12 cellular contexts compared by ENCODE assay signal in the genomic region with DNA sequence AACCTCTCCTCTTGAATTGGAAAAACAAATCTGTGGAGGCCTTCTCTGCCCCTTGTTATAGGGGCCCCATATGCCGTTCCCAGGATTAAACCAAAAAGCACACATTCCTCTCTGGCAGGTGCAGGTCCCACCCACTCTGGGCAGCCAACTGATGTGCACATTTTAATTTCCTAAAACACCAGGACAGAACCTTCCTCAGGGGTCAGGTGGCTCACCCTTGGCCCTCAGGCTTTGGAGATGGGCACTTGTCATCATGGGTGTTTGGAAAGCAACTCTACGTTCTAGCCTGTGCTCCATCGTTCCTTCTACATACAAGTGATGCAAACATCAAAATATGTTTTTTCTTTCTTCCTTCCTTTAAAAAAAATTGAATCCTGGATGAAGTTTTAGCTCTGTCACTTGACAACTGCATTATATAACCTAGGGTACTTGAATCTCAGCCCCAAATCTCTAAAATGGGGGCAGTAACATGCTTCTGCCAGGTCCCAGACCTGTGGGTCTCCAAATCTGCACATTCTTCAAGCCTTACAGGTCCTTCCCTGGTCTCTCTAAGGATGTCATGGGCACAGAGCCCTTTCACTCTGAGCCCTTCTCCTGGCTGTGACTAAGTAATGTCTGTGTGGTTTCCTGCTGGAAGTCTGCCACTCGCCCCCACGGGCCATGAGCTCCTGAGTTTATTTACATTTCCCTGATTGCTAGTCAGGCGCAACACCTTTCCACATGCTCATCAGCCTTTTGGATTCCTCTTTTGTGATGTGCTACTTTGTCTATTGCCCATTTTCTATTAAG. TPM values are rescaled to one million over a fixed set of nuclear protein-coding genes. Genes with fewer than 3 reads are reported as not detected.
DNase-seq lines count a peak whose midpoint lies in the region; ATAC-seq, FAIRE-seq and TF ChIP-seq lines count a peak whose summit lies in the region.
"Had no signal": no experiment of that assay in that cellular context is flagged by ENCODE, and none has a peak within 500 bp of the region (broad histone marks: within the 10 kb centered on the region; RNA-seq: fewer than 3 reads in every experiment).

No MANE protein-coding gene starts in this region.

- H3K4me1 Mint-ChIP-seq in mesothelial cell of epicardium: peaks cover 2% of the 10 kb centered on the region

- BruUV-seq in mammary epithelial cell (replicated peaks; lab: Mats Ljungman, UMichigan): no TSS peak

- in situ Hi-C loops in mammary epithelial cell (cut with MboI; ENCODE audit: low sequenced_read_pairs in 2 of 2): no loop called here

- no peaks in the 10 kb centered on the region for H3K36me3 ChIP-seq in mammary epithelial cell (ENCODE audit: insufficient read depth, low read length)

- H2AFZ ChIP-seq in mammary epithelial cell (ENCODE audit: low read depth, low read length): no peak overlapping the region

- no peak overlapping the region for H3K4me3 Mint-ChIP-seq in mesothelial cell of epicardium
- H3K4me3 Mint-ChIP-seq: memory B cell had no signal

- no peak overlapping the region for H3K4me3 ChIP-seq in mammary epithelial cell (replicated peaks in 1 of 3; ENCODE audit: insufficient read depth in 1 of 3, low read depth in 2 of 3, low read length in 3 of 3)

- no peak overlapping the region for H3K4me2 ChIP-seq in mammary epithelial cell (ENCODE audit: insufficient read depth, low read depth, low read length)

- H3K9me3 Mint-ChIP-seq in mesothelial cell of epicardium: peaks cover 50% of the 10 kb centered on the region

- intact Hi-C loops in mammary epithelial cell (cut with micrococcal nuclease): no loop called here

- 72% methylated on average over 6 of the region's 6 CpGs for WGBS in mammary epithelial cell (ENCODE audit: low coverage, missing lambda C conversion rate)

- no peaks in the 10 kb centered on the region for H4K20me1 ChIP-seq in mammary epithelial cell (ENCODE audit: insufficient read depth, low read length)

- DNase-seq in DMS153 treated with DMSO at 0.1 percent for 48 hours (lab: John Stamatoyannopoulos, UW; ENCODE audit: unreplicated experiment): peak; percentile 19
- peak; percentile 81 for DNase-seq in M059J (ENCODE audit: low read depth)
- DNase-seq in mammary epithelial cell: peak; percentile 50
- no peak for DNase-seq in mesothelial cell of epicardium (ENCODE audit: low spot score in 2 of 2, unreplicated experiment in 2 of 2)
- no peak for DNase-seq in NCI-H1436 (lab: John Stamatoyannopoulos, UW)
- DNase-seq in GM12891 (ENCODE audit: insufficient read length, low spot score): no peak
- no peak for DNase-seq in stimulated activated CD4-positive, alpha-beta T cell treated with anti-CD3 and anti-CD28 coated beads, Interleukin-2, amount 100 ng/mL, for 24 hours
- DNase-seq: activated CD4-positive, alpha-beta T cell treated with anti-CD3 and anti-CD28 coated beads, Interleukin-2, amount 50 U/mL, for 4 hours; DMS79 treated with DMSO at 0.1 percent for 48 hours; NCI-H1930 had no signal

- H3K27ac ChIP-seq in mammary epithelial cell (ENCODE audit: insufficient read depth, low read depth, low read length): no peak overlapping the region

- H3K27me3 ChIP-seq in mammary epithelial cell (ENCODE audit: insufficient read depth, low read length): no peaks in the 10 kb centered on the region

- no peak overlapping the region for H3K9ac ChIP-seq in mammary epithelial cell (ENCODE audit: insufficient read depth, low read length)

- no peaks in the 10 kb centered on the region for H3K79me2 ChIP-seq in mammary epithelial cell (ENCODE audit: insufficient read depth, low read length)

- CTCF ChIA-PET in mammary epithelial cell (lab: Charles Lee; ENCODE audit: low non-redundant PET): no interaction called here

- dilution Hi-C loops in mammary epithelial cell (cut with HindIII; ENCODE audit: low sequenced_read_pairs): no loop called here

- no peak for TF ChIP-seq POLR2A in GM12891 (IDR thresholded peaks at IDR 0.05; ENCODE audit: low read depth, low read length)

- H3K27me3 Mint-ChIP-seq in mesothelial cell of epicardium (ENCODE audit: low read depth): no peaks in the 10 kb centered on the region
- H3K27me3 Mint-ChIP-seq: memory B cell had no signal

- no peak for ATAC-seq in HG03354 (IDR thresholded peaks at IDR 0.05; ENCODE audit: poor library complexity, severe bottlenecking, unreplicated experiment)

- no peaks in the 10 kb centered on the region for H3K4me1 ChIP-seq in mammary epithelial cell (ENCODE audit: insufficient read depth, low read length)

- peak overlapping the region; percentile 47 for H3K27ac Mint-ChIP-seq in mesothelial cell of epicardium

- no peak for FAIRE-seq in GM12891 (lab: Jason Lieb, UNC)

- peaks cover 76% of the 10 kb centered on the region for H3K36me3 Mint-ChIP-seq in mesothelial cell of epicardium

- TF ChIP-seq CTCF in mammary epithelial cell (conservative IDR thresholded peaks at IDR 0.05 in 1 of 2, IDR thresholded peaks at IDR 0.05 in 1 of 2; ENCODE audit: extremely low read depth in 1 of 2, insufficient read depth in 1 of 2, low read depth in 1 of 2, low read length in 2 of 2) (no peak), mesothelial cell of epicardium (IDR thresholded peaks at IDR 0.05; ENCODE audit: unreplicated experiment) (no peak)

- H3K9me3 ChIP-seq in mammary epithelial cell (replicated peaks; ENCODE audit: insufficient read depth, low read length): peaks cover 28% of the 10 kb centered on the region

TF ChIP-seq in GM12891, 5 proteins besides CTCF, POLR2A, EP300 and RAD21:
- TF ChIP-seq SPI1 (IDR thresholded peaks at IDR 0.05; ENCODE audit: low read depth, low read length) (no peak), POU2F2 (IDR thresholded peaks at IDR 0.05; ENCODE audit: low read depth, low read length) (no peak), POLR2AphosphoS5 (IDR thresholded peaks at IDR 0.05; ENCODE audit: low read depth, low read length) (no peak), TAF1 (IDR thresholded peaks at IDR 0.05; ENCODE audit: low read depth, low read length) (no peak), PAX5 (IDR thresholded peaks at IDR 0.05; ENCODE audit: insufficient read depth, low read length, severe bottlenecking) (no peak)

RNA-seq across cellular contexts. Expression of a gene that starts 43.8 kb away (rescaled TPM):
- total RNA-seq in M059J (2014; rRNA removed; shearing (Covaris generic)): 0.32 and 0.47 TPM in 2 replicates
- 1 to 10 TPM in 1 of 2 donors, under 1 TPM in 1; 0.82 to 1.0 TPM for total RNA-seq in mammary epithelial cell
- polyA plus RNA-seq in mammary epithelial cell: 0.01 TPM
- 0.67 TPM for polyA minus RNA-seq in mammary epithelial cell
- 30.5 to 35.1 TPM (median 31.9 TPM) in 3 replicates for total RNA-seq in mesothelial cell of epicardium
- polyA plus RNA-seq in GM12891 (2012; ENCODE audit: low read depth, missing spikeins): 0.10 TPM

Comparison
In these comparisons a context has a peak if more than half of its experiments do, and no peak if none do; other contexts are left out.
1. DNase-seq: peak in DMS153 treated with DMSO at 0.1 percent for 48 hours (single experiment), M059J (single experiment) and mammary epithelial cell (single experiment); none in mesothelial cell of epicardium (0 of 2), NCI-H1436 (single experiment), GM12891 (single experiment) and stimulated activated CD4-positive, alpha-beta T cell treated with anti-CD3 and anti-CD28 coated beads, Interleukin-2, amount 100 ng/mL, for 24 hours (0 of 2).
2. RNA of a gene that starts 43.8 kb away (total RNA-seq): 30.5 to 35.1 TPM in mesothelial cell of epicardium; 0.82 to 1.0 TPM in mammary epithelial cell and 0.32 to 0.47 TPM in M059J; every median in the first group is over 10 times any median in the second.